ENCODE assay signal across 28 cellular contexts in the genomic region with DNA sequence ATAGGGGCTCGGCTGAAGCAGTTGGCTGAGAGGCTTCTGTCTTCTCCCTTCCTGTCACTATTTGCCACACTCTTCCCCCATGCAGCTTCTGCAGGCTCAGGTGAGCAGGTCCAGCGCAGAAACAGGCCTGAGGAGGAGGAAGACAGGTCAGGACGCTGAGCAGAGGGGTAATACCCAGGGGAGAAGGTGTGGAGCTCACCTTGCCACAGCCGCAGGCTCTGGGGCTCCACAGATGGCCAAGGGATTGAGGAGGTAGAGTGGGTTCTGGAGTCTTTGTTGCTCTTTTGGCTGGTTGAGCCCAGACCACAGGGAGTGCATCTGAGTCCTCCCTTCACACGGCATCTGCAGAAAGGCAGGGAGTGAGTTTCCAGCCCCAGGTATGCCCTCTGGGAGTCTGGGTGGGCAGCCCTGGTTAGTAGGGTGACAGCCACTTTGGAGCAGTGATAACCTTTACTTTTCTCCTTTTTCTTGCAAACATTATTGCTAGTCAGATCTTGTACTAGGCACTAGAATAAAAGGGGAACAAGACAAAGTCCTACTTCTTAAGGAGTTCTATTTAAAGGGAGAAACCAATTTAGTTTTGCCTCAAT. TPM values are rescaled to one million over a fixed set of nuclear protein-coding genes. Genes with fewer than 3 reads are reported as not detected.
DNase-seq lines count a peak whose midpoint lies in the region; ATAC-seq and TF ChIP-seq lines count a peak whose summit lies in the region.
"Had no signal": no experiment of that assay in that cellular context is flagged by ENCODE, and none has a peak within 500 bp of the region (broad histone marks: within the 10 kb centered on the region; RNA-seq: fewer than 3 reads in every experiment).

No MANE protein-coding gene starts in this region.

- intact Hi-C loops in CD8-positive, alpha-beta T cell (cut with DNase I, micrococcal nuclease), result no loop called here
- intact Hi-C loops in activated T-helper 1 cell treated with anti-CD3 and anti-CD28 coated beads, Interleukin-12 subunit alpha, Interleukin-12 subunit beta, Interleukin-2, Interleukin-4 antibody, amounts not matched to agents 30 ng/mL and 10 ng/mL and 1 ng/mL, durations not matched to agents 14 hours and 24 hours and 36 hours (cut with micrococcal nuclease), result no loop called here

- no peak for ATAC-seq in CD8-positive, alpha-beta T cell
- ATAC-seq in naive thymus-derived CD8-positive, alpha-beta T cell, result no peak
- ATAC-seq: effector memory CD8-positive, alpha-beta T cell; Right ventricle myocardium inferior had no signal

- POLR2A ChIA-PET in CD8-positive, alpha-beta T cell (lab: Charles Lee), result interaction anchor here (0.8 kb wide), 1 partner anchor 17 kb away, joined by 3 read pairs; no protein-coding TSS in a partner anchor
- POLR2A ChIA-PET in naive thymus-derived CD8-positive, alpha-beta T cell (lab: Charles Lee), result interaction anchor here (50.5 kb wide), 1 partner anchor 39 kb away, joined by 2080 read pairs; a partner anchor contains a TSS

- peaks cover 5% of the 10 kb centered on the region for H3K4me1 Mint-ChIP-seq in CD8-positive, alpha-beta T cell (ENCODE audit: low read depth)
- peaks cover 7% of the 10 kb centered on the region for H3K4me1 Mint-ChIP-seq in activated T-helper 1 cell treated with anti-CD3 and anti-CD28 coated beads, Interleukin-12 subunit alpha, Interleukin-12 subunit beta, Interleukin-2, Interleukin-4 antibody, amounts not matched to agents 30 ng/mL and 10 ng/mL and 1 ng/mL, durations not matched to agents 14 hours and 24 hours and 36 hours (ENCODE audit: low read depth)
- peaks cover 0 to 9% (median 7%) of the 10 kb centered on the region in 4 donors for H3K4me1 Mint-ChIP-seq in naive thymus-derived CD8-positive, alpha-beta T cell
- H3K4me1 Mint-ChIP-seq: activated naive CD8-positive, alpha-beta T cell treated with anti-CD3 and anti-CD28 coated beads, Interleukin-2, amount 10 ng/mL, durations not matched to agents 7 days and 5 days had no signal

- H3K27ac ChIP-seq in CD8-positive, alpha-beta T cell (ENCODE audit: low read depth, low read length), result no peak overlapping the region
- H3K27ac ChIP-seq: BLaER1 treated with 17β-estradiol and CSF1 and Interleukin-3, amounts not matched to agents 10 nM and 100 nM; prostate gland; sigmoid colon; tibial nerve had no signal

- H3K36me3 ChIP-seq in CD8-positive, alpha-beta T cell (ENCODE audit: insufficient read depth, low read length), result peaks cover 17% of the 10 kb centered on the region

- H3K4me3 ChIP-seq in CD8-positive, alpha-beta T cell (ENCODE audit: low read depth, low read length), result no peak overlapping the region
- H3K4me3 ChIP-seq: BLaER1 treated with 17β-estradiol and CSF1 and Interleukin-3, amounts not matched to agents 10 nM and 100 nM; prostate gland; sigmoid colon; tibial nerve had no signal

- DNase-seq in CD8-positive, alpha-beta T cell, result no peak
- DNase-seq in activated T-helper 1 cell treated with anti-CD3 and anti-CD28 coated beads, Interleukin-12 subunit alpha, Interleukin-12 subunit beta, Interleukin-2, Interleukin-4 antibody, amounts not matched to agents 30 ng/mL and 10 ng/mL and 1 ng/mL, durations not matched to agents 14 hours and 24 hours and 36 hours (ENCODE audit: low spot score), result no peak
- DNase-seq in naive thymus-derived CD8-positive, alpha-beta T cell, result no peak
- no peak for DNase-seq in cerebellum (ENCODE audit: low spot score)
- DNase-seq in central memory CD4-positive, alpha-beta T cell, result no peak
- DNase-seq in activated CD4-positive, alpha-beta T cell treated with anti-CD3 and anti-CD28 coated beads for 1 hour, result no peak
- DNase-seq: activated CD4-positive, alpha-beta T cell treated with anti-CD3 and anti-CD28 coated beads for 48 hours; activated effector memory CD4-positive, alpha-beta T cell treated with anti-CD3 and anti-CD28 coated beads, Interleukin-2, amount 50 U/mL, for 16 hours; activated naive CD8-positive, alpha-beta T cell treated with anti-CD3 and anti-CD28 coated beads, Interleukin-2, amount 10 ng/mL, durations not matched to agents 7 days and 5 days; aorta; COR-L47; DMS53; effector memory CD8-positive, alpha-beta T cell; GOT3; KBM-7; NCI-H1092 treated with DMSO at 0.1 percent for 48 hours; NCI-H1694 treated with DMSO at 0.1 percent for 48 hours; NCI-H510A treated with DMSO at 0.1 percent for 48 hours; sigmoid colon; stimulated activated CD4-positive, alpha-beta T cell treated with anti-CD3 and anti-CD28 coated beads, Interleukin-12 subunit alpha, Interleukin-12 subunit beta, amount 100 ng/mL, for 4 hours; stimulated activated CD4-positive, alpha-beta T cell treated with anti-CD3 and anti-CD28 coated beads, Interleukin-2, amount 100 ng/mL, for 48 hours had no signal

- no peak for TF ChIP-seq CTCF in CD8-positive, alpha-beta T cell (IDR thresholded peaks at IDR 0.05)

- H3K4me1 ChIP-seq in CD8-positive, alpha-beta T cell (ENCODE audit: insufficient read depth, low read length), result no peaks in the 10 kb centered on the region
- H3K4me1 ChIP-seq: BLaER1 treated with 17β-estradiol and CSF1 and Interleukin-3, amounts not matched to agents 10 nM and 100 nM; prostate gland; sigmoid colon; tibial nerve had no signal

- H3K9me3 ChIP-seq in CD8-positive, alpha-beta T cell (ENCODE audit: low read length), result no peaks in the 10 kb centered on the region
- H3K9me3 ChIP-seq: BLaER1 treated with 17β-estradiol and CSF1 and Interleukin-3, amounts not matched to agents 10 nM and 100 nM; prostate gland; sigmoid colon; tibial nerve had no signal

- peak overlapping the region; percentile 55 for H3K27ac Mint-ChIP-seq in CD8-positive, alpha-beta T cell
- peak overlapping the region; percentile 23 for H3K27ac Mint-ChIP-seq in activated T-helper 1 cell treated with anti-CD3 and anti-CD28 coated beads, Interleukin-12 subunit alpha, Interleukin-12 subunit beta, Interleukin-2, Interleukin-4 antibody, amounts not matched to agents 30 ng/mL and 10 ng/mL and 1 ng/mL, durations not matched to agents 14 hours and 24 hours and 36 hours
- H3K27ac Mint-ChIP-seq in naive thymus-derived CD8-positive, alpha-beta T cell, result peak overlapping the region in 6 of 10 donors; percentile 21 to 77 (median 58)
- H3K27ac Mint-ChIP-seq: effector memory CD8-positive, alpha-beta T cell had no signal

- H3K27me3 ChIP-seq in CD8-positive, alpha-beta T cell (ENCODE audit: insufficient read depth, low read length), result no peaks in the 10 kb centered on the region
- H3K27me3 ChIP-seq: BLaER1 treated with 17β-estradiol and CSF1 and Interleukin-3, amounts not matched to agents 10 nM and 100 nM; sigmoid colon; tibial nerve had no signal

- CTCF ChIA-PET in CD8-positive, alpha-beta T cell (lab: Charles Lee), result interaction anchor here (1.5 to 1.6 kb wide), 2 partner anchors 16 to 17 kb away, joined by 5 to 6 read pairs; no protein-coding TSS in a partner anchor

- no peaks in the 10 kb centered on the region for H3K9me3 Mint-ChIP-seq in CD8-positive, alpha-beta T cell
- H3K9me3 Mint-ChIP-seq in activated T-helper 1 cell treated with anti-CD3 and anti-CD28 coated beads, Interleukin-12 subunit alpha, Interleukin-12 subunit beta, Interleukin-2, Interleukin-4 antibody, amounts not matched to agents 30 ng/mL and 10 ng/mL and 1 ng/mL, durations not matched to agents 14 hours and 24 hours and 36 hours, result no peaks in the 10 kb centered on the region
- H3K9me3 Mint-ChIP-seq in naive thymus-derived CD8-positive, alpha-beta T cell, result no peaks in the 10 kb centered on the region
- H3K9me3 Mint-ChIP-seq: activated naive CD8-positive, alpha-beta T cell treated with anti-CD3 and anti-CD28 coated beads, Interleukin-2, amount 10 ng/mL, durations not matched to agents 7 days and 5 days; effector memory CD8-positive, alpha-beta T cell had no signal

- TF ChIP-seq POLR2A in GM19193 (IDR thresholded peaks at IDR 0.05; ENCODE audit: extremely low read depth, insufficient read depth, insufficient read length), result peak; percentile 23

- H3K36me3 Mint-ChIP-seq in CD8-positive, alpha-beta T cell, result peaks cover 43% of the 10 kb centered on the region
- peaks cover 31% of the 10 kb centered on the region for H3K36me3 Mint-ChIP-seq in activated T-helper 1 cell treated with anti-CD3 and anti-CD28 coated beads, Interleukin-12 subunit alpha, Interleukin-12 subunit beta, Interleukin-2, Interleukin-4 antibody, amounts not matched to agents 30 ng/mL and 10 ng/mL and 1 ng/mL, durations not matched to agents 14 hours and 24 hours and 36 hours (ENCODE audit: low read depth)
- H3K36me3 Mint-ChIP-seq in naive thymus-derived CD8-positive, alpha-beta T cell, result peaks cover 0 to 54% (median 8%) of the 10 kb centered on the region in 3 donors

- H3K4me3 Mint-ChIP-seq in CD8-positive, alpha-beta T cell, result no peak overlapping the region
- H3K4me3 Mint-ChIP-seq in activated T-helper 1 cell treated with anti-CD3 and anti-CD28 coated beads, Interleukin-12 subunit alpha, Interleukin-12 subunit beta, Interleukin-2, Interleukin-4 antibody, amounts not matched to agents 30 ng/mL and 10 ng/mL and 1 ng/mL, durations not matched to agents 14 hours and 24 hours and 36 hours, result no peak overlapping the region
- no peak overlapping the region for H3K4me3 Mint-ChIP-seq in naive thymus-derived CD8-positive, alpha-beta T cell
- H3K4me3 Mint-ChIP-seq: activated naive CD8-positive, alpha-beta T cell treated with anti-CD3 and anti-CD28 coated beads, Interleukin-2, amount 10 ng/mL, durations not matched to agents 7 days and 5 days; effector memory CD8-positive, alpha-beta T cell had no signal

- no peaks in the 10 kb centered on the region for H3K27me3 Mint-ChIP-seq in CD8-positive, alpha-beta T cell (ENCODE audit: low read depth)
- H3K27me3 Mint-ChIP-seq in activated T-helper 1 cell treated with anti-CD3 and anti-CD28 coated beads, Interleukin-12 subunit alpha, Interleukin-12 subunit beta, Interleukin-2, Interleukin-4 antibody, amounts not matched to agents 30 ng/mL and 10 ng/mL and 1 ng/mL, durations not matched to agents 14 hours and 24 hours and 36 hours (ENCODE audit: insufficient read depth), result no peaks in the 10 kb centered on the region
- H3K27me3 Mint-ChIP-seq in naive thymus-derived CD8-positive, alpha-beta T cell, result no peaks in the 10 kb centered on the region
- H3K27me3 Mint-ChIP-seq: activated naive CD8-positive, alpha-beta T cell treated with anti-CD3 and anti-CD28 coated beads, Interleukin-2, amount 10 ng/mL, durations not matched to agents 7 days and 5 days; effector memory CD8-positive, alpha-beta T cell had no signal

RNA-seq across cellular contexts. Expression of a gene that starts 9.7 kb away (rescaled TPM):
- 100 to 1,000 TPM in 1 of 2 experiments, 10 to 100 TPM in 1; 97.4 to 101 TPM for total RNA-seq in CD8-positive, alpha-beta T cell
- 297 TPM in 2 replicates for total RNA-seq in activated T-helper 1 cell treated with anti-CD3 and anti-CD28 coated beads, Interleukin-12 subunit alpha, Interleukin-12 subunit beta, Interleukin-2, Interleukin-4 antibody, amounts not matched to agents 30 ng/mL and 10 ng/mL and 1 ng/mL, durations not matched to agents 14 hours and 24 hours and 36 hours
- 10 to 100 TPM; 80.3 to 96.9 TPM for total RNA-seq in naive thymus-derived CD8-positive, alpha-beta T cell
- polyA plus RNA-seq in naive thymus-derived CD8-positive, alpha-beta T cell, result 100 to 1,000 TPM; 167 to 181 (median 179) TPM
- total RNA-seq in cerebellum, result 64.5 TPM

RNA-seq across cellular contexts. Expression of a gene that starts 9.8 kb away (rescaled TPM):
- 1 to 10 TPM; 8.6 to 9.1 TPM for total RNA-seq in CD8-positive, alpha-beta T cell
- total RNA-seq in activated T-helper 1 cell treated with anti-CD3 and anti-CD28 coated beads, Interleukin-12 subunit alpha, Interleukin-12 subunit beta, Interleukin-2, Interleukin-4 antibody, amounts not matched to agents 30 ng/mL and 10 ng/mL and 1 ng/mL, durations not matched to agents 14 hours and 24 hours and 36 hours, result 13.5 and 15.0 TPM in 2 replicates
- total RNA-seq in naive thymus-derived CD8-positive, alpha-beta T cell, result 10 to 100 TPM; 24.3 to 26.4 TPM
- polyA plus RNA-seq in naive thymus-derived CD8-positive, alpha-beta T cell, result 1 to 10 TPM; 2.1 to 4.9 (median 4.4) TPM
- total RNA-seq in cerebellum, result 22.2 TPM

RNA-seq across cellular contexts. Expression of a gene that starts 15.1 kb away (rescaled TPM):
- total RNA-seq in CD8-positive, alpha-beta T cell, result under 1 TPM; 0.35 to 0.86 TPM
- 0.57 and 0.61 TPM in 2 replicates for total RNA-seq in activated T-helper 1 cell treated with anti-CD3 and anti-CD28 coated beads, Interleukin-12 subunit alpha, Interleukin-12 subunit beta, Interleukin-2, Interleukin-4 antibody, amounts not matched to agents 30 ng/mL and 10 ng/mL and 1 ng/mL, durations not matched to agents 14 hours and 24 hours and 36 hours
- total RNA-seq in naive thymus-derived CD8-positive, alpha-beta T cell, result 1 to 10 TPM; 1.5 to 1.7 TPM
- not detected for polyA plus RNA-seq in naive thymus-derived CD8-positive, alpha-beta T cell
- total RNA-seq in cerebellum, result 0.54 TPM
- total RNA-seq: MCF 10A had no signal

RNA-seq across cellular contexts. Expression of a gene that starts 19.1 kb away (rescaled TPM):
- 100 to 1,000 TPM; 203 to 206 TPM for total RNA-seq in CD8-positive, alpha-beta T cell
- total RNA-seq in activated T-helper 1 cell treated with anti-CD3 and anti-CD28 coated beads, Interleukin-12 subunit alpha, Interleukin-12 subunit beta, Interleukin-2, Interleukin-4 antibody, amounts not matched to agents 30 ng/mL and 10 ng/mL and 1 ng/mL, durations not matched to agents 14 hours and 24 hours and 36 hours, result 269 and 281 TPM in 2 replicates
- total RNA-seq in naive thymus-derived CD8-positive, alpha-beta T cell, result 100 to 1,000 TPM; 509 to 515 TPM
- polyA plus RNA-seq in naive thymus-derived CD8-positive, alpha-beta T cell, result 1,000 to 10,000 TPM in 1 of 3 donors, 100 to 1,000 TPM in 2; 876 to 1,069 (median 952) TPM
- 0.64 TPM for total RNA-seq in cerebellum
- total RNA-seq: MCF 10A had no signal

RNA-seq across cellular contexts. Expression of a gene that starts 23.0 kb away (rescaled TPM):
- not detected for total RNA-seq in CD8-positive, alpha-beta T cell
- total RNA-seq in activated T-helper 1 cell treated with anti-CD3 and anti-CD28 coated beads, Interleukin-12 subunit alpha, Interleukin-12 subunit beta, Interleukin-2, Interleukin-4 antibody, amounts not matched to agents 30 ng/mL and 10 ng/mL and 1 ng/mL, durations not matched to agents 14 hours and 24 hours and 36 hours, result 0.15 TPM in 1 of 2 replicates, not detected in the other
- under 1 TPM in 1 of 2 experiments, not detected in 1; 0.22 TPM for total RNA-seq in naive thymus-derived CD8-positive, alpha-beta T cell
- polyA plus RNA-seq in naive thymus-derived CD8-positive, alpha-beta T cell, result under 1 TPM in 1 of 3 donors, not detected in 2; 0.08 TPM
- total RNA-seq in cerebellum, result not detected
- total RNA-seq: aorta, cardiac septum, MCF 10A, prostate gland, Right ventricle myocardium inferior, sigmoid colon, tibial nerve had no signal
- polyA plus RNA-seq: aorta had no signal
